ENCODE assay signal across 12 cellular contexts in the genomic region with DNA sequence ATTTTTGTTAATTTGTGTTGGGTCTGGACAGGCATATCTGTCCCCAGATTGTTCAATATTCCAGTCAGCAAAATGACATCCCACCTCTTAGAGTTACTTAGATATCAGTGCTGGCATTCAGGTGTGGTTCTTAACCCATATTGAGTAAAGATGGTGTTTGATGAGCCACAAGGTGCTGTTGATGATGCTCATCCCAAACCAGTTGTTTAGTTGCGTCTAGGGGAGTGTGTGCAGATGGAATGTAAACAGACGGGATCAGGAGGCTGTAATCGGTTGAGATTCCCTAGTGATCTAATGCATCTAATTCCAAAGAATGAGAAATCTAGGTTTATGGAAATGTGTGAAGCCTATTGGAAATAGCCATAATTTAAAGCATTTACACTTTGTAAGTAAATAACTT. TPM values are rescaled to one million over a fixed set of nuclear protein-coding genes. Genes with fewer than 3 reads are reported as not detected.
DNase-seq lines count a peak whose midpoint lies in the region; ATAC-seq and TF ChIP-seq lines count a peak whose summit lies in the region.
"Had no signal": no experiment of that assay in that cellular context is flagged by ENCODE, and none has a peak within 500 bp of the region (broad histone marks: within the 10 kb centered on the region; RNA-seq: fewer than 3 reads in every experiment).

No MANE protein-coding gene starts in this region.

- BruUV-seq in Caco-2 (replicated peaks; lab: Mats Ljungman, UMichigan) (no TSS peak), mammary epithelial cell (replicated peaks; lab: Mats Ljungman, UMichigan) (no TSS peak)

- ATAC-seq in right lobe of liver (peak in 1 of 4 donors; percentile 29), GM18502 (IDR thresholded peaks at IDR 0.05; ENCODE audit: poor library complexity, unreplicated experiment) (no peak), HG03095 (IDR thresholded peaks at IDR 0.05; ENCODE audit: unreplicated experiment) (no peak)
- ATAC-seq: activated CD4-positive, CD25-positive, alpha-beta regulatory T cell treated with anti-CD3 and anti-CD28 coated beads, Interleukin-2, amount 50 U/mL, for 24 hours had no signal

- POLR2A ChIA-PET in Caco-2 (lab: Charles Lee) = no interaction called here

- no peaks in the 10 kb centered on the region for H3K27me3 Mint-ChIP-seq in Caco-2 (ENCODE audit: insufficient read depth, unreplicated experiment)
- H3K27me3 Mint-ChIP-seq in activated T-helper 1 cell treated with anti-CD3 and anti-CD28 coated beads, Interleukin-12 subunit alpha, Interleukin-12 subunit beta, Interleukin-2, Interleukin-4 antibody, amounts not matched to agents 30 ng/mL and 10 ng/mL and 1 ng/mL, durations not matched to agents 14 hours and 24 hours and 36 hours (ENCODE audit: insufficient read depth) = peaks cover 18% of the 10 kb centered on the region
- H3K27me3 Mint-ChIP-seq in activated T-cell treated with anti-CD3 and anti-CD28 coated beads, Interleukin-2, amount 50 U/mL, for 24 hours = peaks cover 4% of the 10 kb centered on the region

- CTCF ChIA-PET in Caco-2 (lab: Charles Lee) (no interaction called here), mammary epithelial cell (lab: Charles Lee; ENCODE audit: low non-redundant PET) (no interaction called here)

- no peak overlapping the region for H2AFZ ChIP-seq in mammary epithelial cell (ENCODE audit: low read depth, low read length)

- TF ChIP-seq CTCF in Caco-2 (IDR thresholded peaks at IDR 0.05; ENCODE audit: insufficient read depth in 1 of 2, low read depth in 1 of 2, low read length in 1 of 2, severe bottlenecking in 1 of 2, unreplicated experiment in 1 of 2) = no peak
- TF ChIP-seq CTCF in mammary epithelial cell (conservative IDR thresholded peaks at IDR 0.05 in 1 of 2, IDR thresholded peaks at IDR 0.05 in 1 of 2; ENCODE audit: extremely low read depth in 1 of 2, insufficient read depth in 1 of 2, low read depth in 1 of 2, low read length in 2 of 2) = no peak
- no peak for TF ChIP-seq CTCF in right lobe of liver (IDR thresholded peaks at IDR 0.05)

- H4K20me1 ChIP-seq in mammary epithelial cell (ENCODE audit: insufficient read depth, low read length) = no peaks in the 10 kb centered on the region

- no peak overlapping the region for H3K27ac ChIP-seq in mammary epithelial cell (ENCODE audit: insufficient read depth, low read depth, low read length)
- peak overlapping the region in 1 of 3 donors; percentile 81 for H3K27ac ChIP-seq in right lobe of liver

- H3K27ac Mint-ChIP-seq in Caco-2 (ENCODE audit: unreplicated experiment) = no peak overlapping the region
- no peak overlapping the region for H3K27ac Mint-ChIP-seq in activated T-helper 1 cell treated with anti-CD3 and anti-CD28 coated beads, Interleukin-12 subunit alpha, Interleukin-12 subunit beta, Interleukin-2, Interleukin-4 antibody, amounts not matched to agents 30 ng/mL and 10 ng/mL and 1 ng/mL, durations not matched to agents 14 hours and 24 hours and 36 hours
- no peak overlapping the region for H3K27ac Mint-ChIP-seq in activated T-cell treated with anti-CD3 and anti-CD28 coated beads, Interleukin-2, amount 50 U/mL, for 24 hours

- H3K4me2 ChIP-seq in mammary epithelial cell (ENCODE audit: insufficient read depth, low read depth, low read length) = peak overlapping the region; percentile 99

- peaks cover 6% of the 10 kb centered on the region for H3K4me1 Mint-ChIP-seq in Caco-2 (ENCODE audit: low read depth, unreplicated experiment)
- peaks cover 4% of the 10 kb centered on the region for H3K4me1 Mint-ChIP-seq in activated T-helper 1 cell treated with anti-CD3 and anti-CD28 coated beads, Interleukin-12 subunit alpha, Interleukin-12 subunit beta, Interleukin-2, Interleukin-4 antibody, amounts not matched to agents 30 ng/mL and 10 ng/mL and 1 ng/mL, durations not matched to agents 14 hours and 24 hours and 36 hours (ENCODE audit: low read depth)
- peaks cover 17% of the 10 kb centered on the region for H3K4me1 Mint-ChIP-seq in activated T-cell treated with anti-CD3 and anti-CD28 coated beads, Interleukin-2, amount 50 U/mL, for 24 hours (ENCODE audit: low read depth)

- H3K27me3 ChIP-seq in Caco-2 (replicated peaks; ENCODE audit: control insufficient read depth, insufficient read depth, low read length) (no peaks in the 10 kb centered on the region), mammary epithelial cell (ENCODE audit: insufficient read depth, low read length) (no peaks in the 10 kb centered on the region), right lobe of liver (no peaks in the 10 kb centered on the region)

- no peaks in the 10 kb centered on the region for H3K9me3 Mint-ChIP-seq in Caco-2 (ENCODE audit: unreplicated experiment)
- H3K9me3 Mint-ChIP-seq in activated T-helper 1 cell treated with anti-CD3 and anti-CD28 coated beads, Interleukin-12 subunit alpha, Interleukin-12 subunit beta, Interleukin-2, Interleukin-4 antibody, amounts not matched to agents 30 ng/mL and 10 ng/mL and 1 ng/mL, durations not matched to agents 14 hours and 24 hours and 36 hours = no peaks in the 10 kb centered on the region
- no peaks in the 10 kb centered on the region for H3K9me3 Mint-ChIP-seq in activated T-cell treated with anti-CD3 and anti-CD28 coated beads, Interleukin-2, amount 50 U/mL, for 24 hours

- in situ Hi-C loops in mammary epithelial cell (cut with MboI; ENCODE audit: low sequenced_read_pairs in 2 of 2) = no loop called here

- no peak overlapping the region for H3K9ac ChIP-seq in mammary epithelial cell (ENCODE audit: insufficient read depth, low read length)

- dilution Hi-C loops in mammary epithelial cell (cut with HindIII; ENCODE audit: low sequenced_read_pairs) = no loop called here

- TF ChIP-seq POLR2A in right lobe of liver (IDR thresholded peaks at IDR 0.05) = no peak

- intact Hi-C loops in Caco-2 (cut with micrococcal nuclease; ENCODE audit: unreplicated experiment) (loop anchor here (2.0 kb wide), 2 partner anchors 41 to 77 kb away; no protein-coding TSS in a partner anchor), mammary epithelial cell (cut with micrococcal nuclease) (no loop called here), right lobe of liver (cut with DNase I) (no loop called here)
- intact Hi-C loops in activated T-helper 1 cell treated with anti-CD3 and anti-CD28 coated beads, Interleukin-12 subunit alpha, Interleukin-12 subunit beta, Interleukin-2, Interleukin-4 antibody, amounts not matched to agents 30 ng/mL and 10 ng/mL and 1 ng/mL, durations not matched to agents 14 hours and 24 hours and 36 hours (cut with micrococcal nuclease) = loop anchor here (10.0 kb wide), 1 partner anchor 1909 kb away; the partner anchor contains the start of gene TM2D1

- H3K36me3 ChIP-seq in Caco-2 (ENCODE audit: control insufficient read depth, insufficient read depth, low read length) (no peaks in the 10 kb centered on the region), mammary epithelial cell (ENCODE audit: insufficient read depth, low read length) (no peaks in the 10 kb centered on the region), right lobe of liver (no peaks in the 10 kb centered on the region)
- H3K36me3 ChIP-seq: prostate gland had no signal

- WGBS in mammary epithelial cell (ENCODE audit: low coverage, missing lambda C conversion rate) = 96% methylated on average over 3 of the region's 3 CpGs
- WGBS in right lobe of liver (ENCODE audit: insufficient coverage, low coverage, low lambda C conversion rate, missing lambda C conversion rate) = 27% methylated on average over 3 of the region's 3 CpGs

- no peak overlapping the region for H3K4me3 Mint-ChIP-seq in Caco-2 (ENCODE audit: unreplicated experiment)
- no peak overlapping the region for H3K4me3 Mint-ChIP-seq in activated T-helper 1 cell treated with anti-CD3 and anti-CD28 coated beads, Interleukin-12 subunit alpha, Interleukin-12 subunit beta, Interleukin-2, Interleukin-4 antibody, amounts not matched to agents 30 ng/mL and 10 ng/mL and 1 ng/mL, durations not matched to agents 14 hours and 24 hours and 36 hours
- no peak overlapping the region for H3K4me3 Mint-ChIP-seq in activated T-cell treated with anti-CD3 and anti-CD28 coated beads, Interleukin-2, amount 50 U/mL, for 24 hours

- H3K4me3 ChIP-seq in Caco-2 (ENCODE audit: low read depth, low read length) (peak overlapping the region; percentile 83), mammary epithelial cell (replicated peaks in 1 of 3; ENCODE audit: insufficient read depth in 1 of 3, low read depth in 2 of 3, low read length in 3 of 3) (peak overlapping the region; percentile 57 to 96 (median 90)), right lobe of liver (peak overlapping the region; percentile 64 to 73 (median 66))

- peak in 1 of 2 experiments; percentile 2 for DNase-seq in Caco-2
- DNase-seq in NCI-H146 treated with DMSO at 0.1 percent for 48 hours (lab: John Stamatoyannopoulos, UW; ENCODE audit: unreplicated experiment) = peak; percentile 13
- no peak for DNase-seq in mammary epithelial cell
- DNase-seq in right lobe of liver = no peak
- no peak for DNase-seq in activated T-helper 1 cell treated with anti-CD3 and anti-CD28 coated beads, Interleukin-12 subunit alpha, Interleukin-12 subunit beta, Interleukin-2, Interleukin-4 antibody, amounts not matched to agents 30 ng/mL and 10 ng/mL and 1 ng/mL, durations not matched to agents 14 hours and 24 hours and 36 hours (ENCODE audit: low spot score)
- no peak for DNase-seq in activated T-cell treated with anti-CD3 and anti-CD28 coated beads, Interleukin-2, amount 50 U/mL, for 24 hours
- DNase-seq: left cardiac atrium had no signal

- H3K4me1 ChIP-seq in Caco-2 (peaks cover 6% of the 10 kb centered on the region), mammary epithelial cell (ENCODE audit: insufficient read depth, low read length) (peaks cover 4% of the 10 kb centered on the region), right lobe of liver (peaks cover 0 to 27% (median 3%) of the 10 kb centered on the region in 4 donors)
- H3K4me1 ChIP-seq: prostate gland had no signal

- peaks cover 36% of the 10 kb centered on the region for H3K79me2 ChIP-seq in mammary epithelial cell (ENCODE audit: insufficient read depth, low read length)

- H3K9me3 ChIP-seq in Caco-2 (no peaks in the 10 kb centered on the region), mammary epithelial cell (replicated peaks; ENCODE audit: insufficient read depth, low read length) (no peaks in the 10 kb centered on the region), right lobe of liver (no peaks in the 10 kb centered on the region)
- H3K9me3 ChIP-seq: prostate gland had no signal

- peaks cover 11% of the 10 kb centered on the region for H3K36me3 Mint-ChIP-seq in Caco-2 (ENCODE audit: insufficient read depth, unreplicated experiment)
- no peaks in the 10 kb centered on the region for H3K36me3 Mint-ChIP-seq in activated T-helper 1 cell treated with anti-CD3 and anti-CD28 coated beads, Interleukin-12 subunit alpha, Interleukin-12 subunit beta, Interleukin-2, Interleukin-4 antibody, amounts not matched to agents 30 ng/mL and 10 ng/mL and 1 ng/mL, durations not matched to agents 14 hours and 24 hours and 36 hours (ENCODE audit: low read depth)
- no peaks in the 10 kb centered on the region for H3K36me3 Mint-ChIP-seq in activated T-cell treated with anti-CD3 and anti-CD28 coated beads, Interleukin-2, amount 50 U/mL, for 24 hours (ENCODE audit: low read depth)

RNA-seq across cellular contexts. Expression of gene HOOK1, which starts 1.1 kb away (rescaled TPM):
- total RNA-seq in Caco-2 (2022) (23.0 and 25.2 TPM in 2 replicates), mammary epithelial cell (1 to 10 TPM; 3.8 to 9.6 TPM), right lobe of liver (10 to 100 TPM; 15.2 to 30.6 (median 26.7) TPM)
- 1.9 TPM for polyA plus RNA-seq in mammary epithelial cell
- 0.52 TPM for polyA minus RNA-seq in mammary epithelial cell
- 1.8 and 2.4 TPM in 2 replicates for total RNA-seq in activated T-helper 1 cell treated with anti-CD3 and anti-CD28 coated beads, Interleukin-12 subunit alpha, Interleukin-12 subunit beta, Interleukin-2, Interleukin-4 antibody, amounts not matched to agents 30 ng/mL and 10 ng/mL and 1 ng/mL, durations not matched to agents 14 hours and 24 hours and 36 hours
- polyA plus RNA-seq: BJ had no signal

Comparison
In these comparisons a context has a peak if more than half of its experiments do, and no peak if none do; other contexts are left out.
1. intact Hi-C loops: an anchor here in Caco-2 (2.0 kb wide) and activated T-helper 1 cell treated with anti-CD3 and anti-CD28 coated beads, Interleukin-12 subunit alpha, Interleukin-12 subunit beta, Interleukin-2, Interleukin-4 antibody, amounts not matched to agents 30 ng/mL and 10 ng/mL and 1 ng/mL, durations not matched to agents 14 hours and 24 hours and 36 hours (10.0 kb wide); none called in mammary epithelial cell and right lobe of liver.